Comparison of ENCODE assay signal across 1 cellular context in the genomic region with DNA sequence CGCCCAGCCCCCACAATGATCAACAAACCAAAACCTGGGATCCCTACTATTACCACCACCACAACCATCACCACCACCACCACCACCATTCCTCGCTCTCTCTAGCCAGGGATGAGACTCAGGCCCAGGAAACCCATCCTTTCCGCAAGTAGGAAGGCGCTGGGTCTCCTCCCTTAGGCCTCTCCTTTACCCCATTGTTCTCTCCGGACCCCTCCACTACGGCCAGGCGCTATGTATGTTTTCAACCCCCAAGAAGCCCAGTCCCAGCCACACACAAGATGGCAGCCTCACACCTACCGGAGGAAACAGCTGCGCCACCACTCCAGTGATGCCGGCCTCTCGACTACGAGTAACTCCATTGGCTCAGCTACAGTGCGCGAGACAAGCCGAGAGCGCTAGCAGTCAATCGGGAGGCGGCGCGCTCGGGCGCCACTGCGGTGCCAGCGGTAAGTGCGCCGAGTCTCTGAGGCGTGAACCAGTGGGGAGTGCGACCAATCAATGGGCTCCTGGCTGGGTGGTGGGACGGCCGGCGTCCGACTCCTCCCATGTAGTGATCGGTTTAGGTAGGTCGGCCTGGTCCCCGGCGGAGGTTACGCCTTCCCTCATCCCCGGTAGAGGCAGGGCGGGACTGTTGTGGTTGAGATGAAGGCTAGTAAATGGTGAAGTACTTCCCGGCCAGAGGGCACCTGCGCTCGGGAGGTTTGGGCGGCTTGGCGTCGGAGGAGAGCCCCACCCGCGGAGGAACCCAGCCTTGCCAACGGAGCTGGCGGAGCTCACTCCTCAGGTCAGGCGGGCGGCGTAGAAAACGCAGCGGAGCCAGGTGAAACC.
TF ChIP-seq lines count a peak whose summit lies in the region.

CAB39L (minus strand) TSS at position 376 of the 828 bp plus-strand sequence. CDS start 61,154 bp downstream, outside the sequence.
SETDB2 (plus strand) TSS at position 586 of the 828 bp plus-strand sequence. CDS start 7,620 bp downstream, outside the sequence.

TF ChIP-seq in HCT116, 20 proteins besides CTCF, POLR2A, EP300 and RAD21 (continued from another document):
- TF ChIP-seq EZH2phosphoT487 (IDR thresholded peaks at IDR 0.05; ENCODE audit: borderline replicate concordance) (no peak), EGR1 (IDR thresholded peaks at IDR 0.05; ENCODE audit: low read depth) (peak; percentile 48; the same call in 1 of the 2 replicates), YY1 (IDR thresholded peaks at IDR 0.05; ENCODE audit: extremely low read depth, insufficient replicate concordance, low read depth, low read length) (peak; percentile 98), REST (IDR thresholded peaks at IDR 0.05; ENCODE audit: low read depth) (no peak), ZNF274 (IDR thresholded peaks at IDR 0.05; ENCODE audit: low read depth, low read length) (no peak), FOSL1 (IDR thresholded peaks at IDR 0.05; ENCODE audit: low read depth) (no peak), EZH2 (IDR thresholded peaks at IDR 0.05) (no peak), CBX3 (IDR thresholded peaks at IDR 0.05; ENCODE audit: low read depth) (no peak), CEBPB (IDR thresholded peaks at IDR 0.05; ENCODE audit: low read depth) (no peak), ZBTB33 (IDR thresholded peaks at IDR 0.05; ENCODE audit: extremely low read depth, insufficient replicate concordance, low read length) (peak; percentile 96), ATF3 (IDR thresholded peaks at IDR 0.05) (no peak), TCF7L2 (IDR thresholded peaks at IDR 0.05; ENCODE audit: borderline replicate concordance, extremely low read depth, insufficient read depth, insufficient read length) (peak; percentile 34), SP1 (IDR thresholded peaks at IDR 0.05; ENCODE audit: low read depth) (peak; percentile 80), POLR2AphosphoS5 (IDR thresholded peaks at IDR 0.05; ENCODE audit: low read depth, low read length) (peak; percentile 68), JUND (IDR thresholded peaks at IDR 0.05) (no peak), ELF1 (IDR thresholded peaks at IDR 0.05; ENCODE audit: borderline replicate concordance, low read depth) (no peak)
- TF ChIP-seq, protein P1, sequence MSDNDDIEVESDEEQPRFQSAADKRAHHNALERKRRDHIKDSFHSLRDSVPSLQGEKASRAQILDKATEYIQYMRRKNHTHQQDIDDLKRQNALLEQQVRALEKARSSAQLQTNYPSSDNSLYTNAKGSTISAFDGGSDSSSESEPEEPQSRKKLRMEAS (IDR thresholded peaks at IDR 0.05), result peak; percentile 52
